In the genomic region with DNA sequence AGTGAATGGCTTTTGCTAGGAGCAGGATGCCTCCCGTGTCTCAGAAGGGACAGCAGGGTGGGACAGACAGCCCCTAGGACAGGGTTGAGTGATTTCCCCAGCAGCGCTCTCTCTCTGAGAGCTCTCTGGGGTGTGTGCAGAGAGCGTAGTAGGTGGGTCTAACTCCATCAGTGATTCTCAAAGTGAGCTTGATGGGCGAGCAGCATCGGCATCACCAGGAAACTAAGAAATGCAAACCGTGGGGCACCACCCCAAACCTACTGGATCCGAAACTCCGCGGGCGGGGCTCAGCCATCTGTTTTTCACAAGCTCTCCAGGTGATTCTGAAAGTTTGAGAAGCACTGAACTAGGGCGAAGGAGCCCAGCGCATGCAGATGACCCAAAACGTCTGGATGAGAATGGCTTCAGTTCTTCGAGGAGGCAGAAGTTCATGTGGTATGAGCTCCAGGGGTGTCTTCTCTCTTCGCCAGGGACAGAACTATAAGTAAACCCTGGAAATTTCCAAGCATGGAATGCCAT, we compare ENCODE assay signal across 15 cellular contexts. TPM values are rescaled to one million over a fixed set of nuclear protein-coding genes. Genes with fewer than 3 reads are reported as not detected.
DNase-seq lines count a peak whose midpoint lies in the region; ATAC-seq and TF ChIP-seq lines count a peak whose summit lies in the region.
"Had no signal": no experiment of that assay in that cellular context is flagged by ENCODE, and none has a peak within 500 bp of the region (broad histone marks: within the 10 kb centered on the region; RNA-seq: fewer than 3 reads in every experiment).

No MANE protein-coding gene starts in this region.

- H3K27ac Mint-ChIP-seq in activated CD4-positive, alpha-beta T cell treated with anti-CD3 and anti-CD28 coated beads for 36 hours: peak overlapping the region; percentile 5

- no peak for TF ChIP-seq CTCF in colonic mucosa (IDR thresholded peaks at IDR 0.05)
- TF ChIP-seq CTCF in parathyroid adenoma (IDR thresholded peaks at IDR 0.05): no peak

- no peaks in the 10 kb centered on the region for H3K36me3 Mint-ChIP-seq in activated CD4-positive, alpha-beta T cell treated with anti-CD3 and anti-CD28 coated beads for 36 hours (ENCODE audit: low read depth)

- H3K79me2 ChIP-seq in parathyroid adenoma: no peaks in the 10 kb centered on the region

- H2AFZ ChIP-seq in parathyroid adenoma: peak overlapping the region; percentile 59

- ATAC-seq in activated CD4-positive, alpha-beta T cell treated with anti-CD3 and anti-CD28 coated beads for 36 hours: no peak
- ATAC-seq in GM21423 (IDR thresholded peaks at IDR 0.05; ENCODE audit: unreplicated experiment): no peak
- ATAC-seq: GM12878 had no signal

- POLR2A ChIA-PET in activated CD4-positive, alpha-beta T cell treated with anti-CD3 and anti-CD28 coated beads for 36 hours (lab: Charles Lee): no interaction called here

- H3K27me3 Mint-ChIP-seq in activated CD4-positive, alpha-beta T cell treated with anti-CD3 and anti-CD28 coated beads for 36 hours: peaks cover 4% of the 10 kb centered on the region

- H3K4me2 ChIP-seq in parathyroid adenoma (ENCODE audit: low read length): peak overlapping the region; percentile 27

- no peak overlapping the region for H3K4me3 Mint-ChIP-seq in activated CD4-positive, alpha-beta T cell treated with anti-CD3 and anti-CD28 coated beads for 36 hours

- CTCF ChIA-PET in activated CD4-positive, alpha-beta T cell treated with anti-CD3 and anti-CD28 coated beads for 36 hours (lab: Charles Lee): interaction anchor here (0.6 kb wide), 1 partner anchor 448 kb away, joined by 3 read pairs; no protein-coding TSS in a partner anchor

- intact Hi-C loops in activated CD4-positive, alpha-beta T cell treated with anti-CD3 and anti-CD28 coated beads for 36 hours (cut with DNase I, micrococcal nuclease): no loop called here
- intact Hi-C loops in colonic mucosa (cut with DNase I): no loop called here

- H3K4me3 ChIP-seq in HUES64 (ENCODE audit: low read length) (no peak overlapping the region), colonic mucosa (no peak overlapping the region), parathyroid adenoma (ENCODE audit: low read depth, low read length) (no peak overlapping the region)
- H3K4me3 ChIP-seq: cardiac muscle cell, GM12878, upper lobe of left lung had no signal

- H3K4me1 Mint-ChIP-seq in activated CD4-positive, alpha-beta T cell treated with anti-CD3 and anti-CD28 coated beads for 36 hours: peaks cover 31% of the 10 kb centered on the region

- H3K9me3 Mint-ChIP-seq in activated CD4-positive, alpha-beta T cell treated with anti-CD3 and anti-CD28 coated beads for 36 hours (ENCODE audit: low read depth): no peaks in the 10 kb centered on the region

- H3K9ac ChIP-seq in HUES64 (ENCODE audit: low read depth, low read length): no peak overlapping the region
- no peak overlapping the region for H3K9ac ChIP-seq in colonic mucosa (ENCODE audit: low read depth in 2 of 2, low read length in 2 of 2)
- no peak overlapping the region for H3K9ac ChIP-seq in parathyroid adenoma

- H3K27ac ChIP-seq in HUES64 (ENCODE audit: low read depth, low read length) (peak overlapping the region; percentile 45), colonic mucosa (peak overlapping the region; percentile 20), parathyroid adenoma (peak overlapping the region; percentile 70)
- H3K27ac ChIP-seq: cardiac muscle cell, upper lobe of left lung, VCaP had no signal

- peaks cover 16% of the 10 kb centered on the region; the same call in 1 of the 2 replicates for H3K4me1 ChIP-seq in HUES64 (ENCODE audit: insufficient read depth, low read length)
- no peaks in the 10 kb centered on the region for H3K4me1 ChIP-seq in colonic mucosa
- peaks cover 18% of the 10 kb centered on the region for H3K4me1 ChIP-seq in parathyroid adenoma
- H3K4me1 ChIP-seq: upper lobe of left lung had no signal

- 65% methylated on average over 15 of the region's 15 CpGs for WGBS in HUES64

- H3K9me3 ChIP-seq in HUES64 (ENCODE audit: insufficient read depth, low read depth, low read length): no peaks in the 10 kb centered on the region
- no peaks in the 10 kb centered on the region for H3K9me3 ChIP-seq in colonic mucosa
- H3K9me3 ChIP-seq in parathyroid adenoma (ENCODE audit: control insufficient read depth, low read length): no peaks in the 10 kb centered on the region
- H3K9me3 ChIP-seq: upper lobe of left lung had no signal

- peak; percentile 46 for DNase-seq in activated CD4-positive, alpha-beta T cell treated with anti-CD3 and anti-CD28 coated beads for 36 hours
- DNase-seq in activated CD4-positive, alpha-beta T cell treated with anti-CD3 and anti-CD28 coated beads for 1 hour: no peak
- DNase-seq in colonic mucosa: no peak
- no peak for DNase-seq in cortex of kidney (lab: John Stamatoyannopoulos, UW)
- DNase-seq in HCEC 1CT: no peak
- DNase-seq: activated effector memory CD4-positive, alpha-beta T cell treated with anti-CD3 and anti-CD28 coated beads, Interleukin-2, amount 50 U/mL, for 16 hours; NCI-H446; Right ventricle myocardium superior had no signal

- H3K36me3 ChIP-seq in HUES64 (ENCODE audit: insufficient read depth, low read length) (no peaks in the 10 kb centered on the region), colonic mucosa (no peaks in the 10 kb centered on the region), parathyroid adenoma (ENCODE audit: control insufficient read depth, insufficient read depth, low read length) (no peaks in the 10 kb centered on the region)
- H3K36me3 ChIP-seq: cardiac muscle cell, upper lobe of left lung had no signal

- no peaks in the 10 kb centered on the region for H3K27me3 ChIP-seq in HUES64 (ENCODE audit: insufficient read depth, low read length)
- no peaks in the 10 kb centered on the region for H3K27me3 ChIP-seq in colonic mucosa
- no peaks in the 10 kb centered on the region for H3K27me3 ChIP-seq in parathyroid adenoma (ENCODE audit: control insufficient read depth, insufficient read depth, low read length)
- H3K27me3 ChIP-seq: cardiac muscle cell, upper lobe of left lung had no signal

RNA-seq across cellular contexts. Expression of a gene that starts 13.7 kb away (rescaled TPM):
- 1 to 10 TPM; 3.5 to 7.1 TPM for total RNA-seq in activated CD4-positive, alpha-beta T cell treated with anti-CD3 and anti-CD28 coated beads for 36 hours
- polyA plus RNA-seq in HUES64 (2013, experiment 1 of 2): 7.8 TPM
- 8.1 TPM for polyA plus RNA-seq in HUES64 (2013, experiment 2 of 2)
- total RNA-seq in colonic mucosa: 1 to 10 TPM; 5.4 to 7.7 TPM

Comparison
In these comparisons a context has a peak if more than half of its experiments do, and no peak if none do; other contexts are left out.
1. H3K27ac ChIP-seq: peak in every context shown above with its lines; median percentile 70 in parathyroid adenoma; 45 in HUES64; 20 in colonic mucosa.